12 cellular contexts compared by ENCODE assay signal in the genomic region with DNA sequence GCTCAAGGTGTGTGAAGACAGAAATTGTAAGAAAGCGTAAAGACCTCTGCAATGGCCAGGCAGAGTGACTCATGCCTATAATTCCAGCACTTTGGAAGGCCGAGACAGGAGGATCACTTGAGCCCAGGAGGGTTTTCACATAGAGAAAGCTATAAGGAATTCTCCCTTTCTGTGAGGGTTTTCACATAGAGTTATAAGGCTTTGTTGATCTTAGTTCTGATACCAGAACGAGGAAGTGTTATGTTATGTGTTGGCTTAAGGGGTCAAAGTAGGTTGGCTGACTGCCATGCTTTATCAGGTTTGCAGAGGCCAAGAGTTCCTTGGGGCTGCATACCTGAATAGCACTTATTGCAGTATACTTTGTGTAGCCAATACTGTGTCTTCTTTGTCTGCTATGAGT.
DNase-seq lines count a peak whose midpoint lies in the region; ATAC-seq and TF ChIP-seq lines count a peak whose summit lies in the region.
"Had no signal": no experiment of that assay in that cellular context is flagged by ENCODE, and none has a peak within 500 bp of the region (broad histone marks: within the 10 kb centered on the region; RNA-seq: fewer than 3 reads in every experiment).

No MANE protein-coding gene starts in this region.

- intact Hi-C loops in CD4-positive, alpha-beta T cell (cut with DNase I, micrococcal nuclease), result no loop called here

- H3K79me2 ChIP-seq in OCI-LY1 (ENCODE audit: insufficient read depth, low read length), result no peaks in the 10 kb centered on the region

- H3F3A ChIP-seq in OCI-LY1 (ENCODE audit: insufficient read depth, low read length), result no peaks in the 10 kb centered on the region

- peak overlapping the region; percentile 20 for H3K27ac ChIP-seq in OCI-LY1 (ENCODE audit: low read depth, low read length, poor library complexity, severe bottlenecking)
- H3K27ac ChIP-seq in CD4-positive, alpha-beta T cell (ENCODE audit: low read depth, low read length), result no peak overlapping the region
- H3K27ac ChIP-seq: 22Rv1 had no signal

- H3K36me3 Mint-ChIP-seq in CD4-positive, alpha-beta T cell (ENCODE audit: low read depth), result peaks cover 10% of the 10 kb centered on the region
- H3K36me3 Mint-ChIP-seq: natural killer cell had no signal

- H3K4me3 ChIP-seq in OCI-LY1 (ENCODE audit: low read depth, low read length, poor library complexity, severe bottlenecking) (no peak overlapping the region), retinal pigment epithelial cell (ENCODE audit: low read length) (no peak overlapping the region)

- H2AFZ ChIP-seq in OCI-LY1 (ENCODE audit: low read length), result no peak overlapping the region

- CTCF ChIA-PET in CD4-positive, alpha-beta T cell (lab: Charles Lee), result interaction anchor here (2.7 kb wide), 1 partner anchor 12 kb away, joined by 9 read pairs; no protein-coding TSS in a partner anchor

- peak; percentile 2 for DNase-seq in DMS79 treated with DMSO at 0.1 percent for 48 hours (lab: John Stamatoyannopoulos, UW)
- no peak for DNase-seq in DMS79 (lab: John Stamatoyannopoulos, UW)
- DNase-seq in erythroblast (lab: John Stamatoyannopoulos, UW), result peak; percentile 14 to 52
- peak; percentile 55 for DNase-seq in retinal pigment epithelial cell (ENCODE audit: low read depth)
- DNase-seq in CD4-positive, alpha-beta T cell, result no peak
- DNase-seq: amniotic stem cell, H7, natural killer cell had no signal

- no peaks in the 10 kb centered on the region for H4K20me1 ChIP-seq in OCI-LY1 (ENCODE audit: insufficient read depth, low read length)

- no peaks in the 10 kb centered on the region for H3K9me3 ChIP-seq in OCI-LY1 (ENCODE audit: low read length)
- H3K9me3 ChIP-seq in CD4-positive, alpha-beta T cell (ENCODE audit: control insufficient read depth, low read length), result no peaks in the 10 kb centered on the region

- H3K9me2 ChIP-seq in OCI-LY1 (ENCODE audit: low read depth, low read length), result no peaks in the 10 kb centered on the region

- H3K4me3 Mint-ChIP-seq in CD4-positive, alpha-beta T cell, result no peak overlapping the region
- H3K4me3 Mint-ChIP-seq: natural killer cell had no signal

- no peaks in the 10 kb centered on the region for H3K27me3 Mint-ChIP-seq in CD4-positive, alpha-beta T cell

- no peak overlapping the region for H3K9ac ChIP-seq in OCI-LY1 (ENCODE audit: low read length)

- POLR2A ChIA-PET in CD4-positive, alpha-beta T cell (lab: Charles Lee), result interaction anchor here (0.6 kb wide), 1 partner anchor 453 kb away, joined by 4 read pairs; no protein-coding TSS in a partner anchor

- H3K4me1 Mint-ChIP-seq in CD4-positive, alpha-beta T cell (ENCODE audit: low read depth), result peaks cover 54% of the 10 kb centered on the region

- H3K4me1 ChIP-seq in OCI-LY1 (ENCODE audit: insufficient read depth, low read length, severe bottlenecking), result peaks cover 20% of the 10 kb centered on the region

- H3K36me3 ChIP-seq in OCI-LY1 (ENCODE audit: insufficient read depth, low read length), result no peaks in the 10 kb centered on the region

- no peak for ATAC-seq in CD4-positive, alpha-beta T cell (ENCODE audit: poor library complexity)
- no peak for ATAC-seq in GM18873 (IDR thresholded peaks at IDR 0.05; ENCODE audit: low FRiP score, unreplicated experiment)
- no peak for ATAC-seq in GM21529 (IDR thresholded peaks at IDR 0.05; ENCODE audit: unreplicated experiment)
- ATAC-seq: natural killer cell had no signal

- no peaks in the 10 kb centered on the region for H3K27me3 ChIP-seq in OCI-LY1 (ENCODE audit: insufficient read depth, low read length)
- H3K27me3 ChIP-seq in CD4-positive, alpha-beta T cell (ENCODE audit: control insufficient read depth, insufficient read depth, low read length), result no peaks in the 10 kb centered on the region

- H3K4me2 ChIP-seq in OCI-LY1 (ENCODE audit: low read length), result no peak overlapping the region

- TF ChIP-seq CTCF in OCI-LY1 (IDR thresholded peaks at IDR 0.05; ENCODE audit: low read length) (no peak), retinal pigment epithelial cell (conservative IDR thresholded peaks at IDR 0.05; ENCODE audit: low read depth, low read length) (no peak)
- no peak for TF ChIP-seq CTCF in CD4-positive, alpha-beta T cell (IDR thresholded peaks at IDR 0.05)

- no peak for TF ChIP-seq POLR2A in erythroblast (IDR thresholded peaks at IDR 0.05; ENCODE audit: low read length)

- H3K27ac Mint-ChIP-seq in CD4-positive, alpha-beta T cell, result no peak overlapping the region

- H3K9me3 Mint-ChIP-seq in CD4-positive, alpha-beta T cell, result no peaks in the 10 kb centered on the region
- H3K9me3 Mint-ChIP-seq: natural killer cell had no signal

Comparison
In these comparisons a context has a peak if more than half of its experiments do, and no peak if none do; other contexts are left out.
1. DNase-seq: peak in DMS79 treated with DMSO at 0.1 percent for 48 hours (single experiment), erythroblast (2 of 2) and retinal pigment epithelial cell (single experiment); none in DMS79 (single experiment) and CD4-positive, alpha-beta T cell (0 of 10).